In genomic region chr6:89566011-89566775, GRCh38 we compare ENCODE assay signal across 15 cellular contexts.
DNase-seq lines count a peak whose midpoint lies in the region; ATAC-seq and TF ChIP-seq lines count a peak whose summit lies in the region.
"Had no signal": no experiment of that assay in that cellular context is flagged by ENCODE, and none has a peak within 500 bp of the region (broad histone marks: within the 10 kb centered on the region; RNA-seq: fewer than 3 reads in every experiment).

No MANE protein-coding gene starts in this region.

- peak overlapping the region; percentile 92 for H3K27ac Mint-ChIP-seq in chondrocyte (ENCODE audit: unreplicated experiment)
- peak overlapping the region; percentile 95 for H3K27ac Mint-ChIP-seq in neural crest cell (ENCODE audit: unreplicated experiment)
- H3K27ac Mint-ChIP-seq in activated T-helper 17 cell treated with anti-CD3 and anti-CD28 coated beads, Interleukin-2, amount 50 U/mL, for 72 hours: no peak overlapping the region
- no peak overlapping the region for H3K27ac Mint-ChIP-seq in progenitor cell of endocrine pancreas
- H3K27ac Mint-ChIP-seq: CD14-positive monocyte had no signal

- DNase-seq in G401 (ENCODE audit: low spot score) (peak; percentile 93), NCI-H2171 treated with DMSO at 0.1 percent for 48 hours (lab: John Stamatoyannopoulos, UW) (peak; percentile 54), chondrocyte (ENCODE audit: low spot score) (no peak), neural crest cell (ENCODE audit: low read depth, low spot score) (no peak), NCI-H2081 (lab: John Stamatoyannopoulos, UW) (no peak), progenitor cell of endocrine pancreas (ENCODE audit: low spot score, unreplicated experiment) (no peak)
- DNase-seq in activated CD4-positive, alpha-beta T cell treated with anti-CD3 and anti-CD28 coated beads for 1 hour: no peak
- DNase-seq: COR-L47; MV-4-11; NCI-H1417 treated with DMSO at 0.1 percent for 48 hours; NCI-H2029; NK-92 treated with Interleukin-12 subunit alpha and Interleukin-12 subunit beta, amount 100 ng/mL, for 24 hours had no signal

- H3K9me3 Mint-ChIP-seq in chondrocyte (ENCODE audit: low read depth): no peaks in the 10 kb centered on the region
- H3K9me3 Mint-ChIP-seq in neural crest cell: peaks cover 2% of the 10 kb centered on the region
- no peaks in the 10 kb centered on the region for H3K9me3 Mint-ChIP-seq in activated T-helper 17 cell treated with anti-CD3 and anti-CD28 coated beads, Interleukin-2, amount 50 U/mL, for 72 hours
- H3K9me3 Mint-ChIP-seq in progenitor cell of endocrine pancreas (ENCODE audit: low read depth): no peaks in the 10 kb centered on the region

- H3K4me3 Mint-ChIP-seq in chondrocyte (ENCODE audit: unreplicated experiment) (no peak overlapping the region), neural crest cell (no peak overlapping the region), progenitor cell of endocrine pancreas (ENCODE audit: low read depth) (no peak overlapping the region)
- H3K4me3 Mint-ChIP-seq in activated T-helper 17 cell treated with anti-CD3 and anti-CD28 coated beads, Interleukin-2, amount 50 U/mL, for 72 hours: no peak overlapping the region
- H3K4me3 Mint-ChIP-seq: CD14-positive monocyte had no signal

- in situ Hi-C loops in G401 (cut with HindIII; ENCODE audit: low sequenced_read_pairs): no loop called here

- H3K4me1 Mint-ChIP-seq in chondrocyte (ENCODE audit: low read depth) (peaks cover 64% of the 10 kb centered on the region), neural crest cell (peaks cover 59% of the 10 kb centered on the region), progenitor cell of endocrine pancreas (ENCODE audit: low read depth) (peaks cover 25% of the 10 kb centered on the region)
- no peaks in the 10 kb centered on the region for H3K4me1 Mint-ChIP-seq in activated T-helper 17 cell treated with anti-CD3 and anti-CD28 coated beads, Interleukin-2, amount 50 U/mL, for 72 hours

- H3K27me3 Mint-ChIP-seq in chondrocyte (ENCODE audit: low read depth) (no peaks in the 10 kb centered on the region), neural crest cell (ENCODE audit: low read depth) (peaks cover 40% of the 10 kb centered on the region), progenitor cell of endocrine pancreas (peaks cover 3% of the 10 kb centered on the region)
- H3K27me3 Mint-ChIP-seq in activated T-helper 17 cell treated with anti-CD3 and anti-CD28 coated beads, Interleukin-2, amount 50 U/mL, for 72 hours: no peaks in the 10 kb centered on the region

- no peak for ATAC-seq in activated T-helper 17 cell treated with anti-CD3 and anti-CD28 coated beads, Interleukin-2, amount 50 U/mL, for 72 hours (replicated peaks)
- ATAC-seq: GM12878 had no signal

- no peak for TF ChIP-seq CTCF in chondrocyte (IDR thresholded peaks at IDR 0.05)
- TF ChIP-seq CTCF in neural crest cell (conservative IDR thresholded peaks at IDR 0.05): no peak
- no peak for TF ChIP-seq CTCF in progenitor cell of endocrine pancreas (IDR thresholded peaks at IDR 0.05; ENCODE audit: unreplicated experiment)

- H3K36me3 Mint-ChIP-seq in chondrocyte (ENCODE audit: low read depth): peaks cover 8% of the 10 kb centered on the region
- no peaks in the 10 kb centered on the region for H3K36me3 Mint-ChIP-seq in neural crest cell (ENCODE audit: low read depth)
- H3K36me3 Mint-ChIP-seq in activated T-helper 17 cell treated with anti-CD3 and anti-CD28 coated beads, Interleukin-2, amount 50 U/mL, for 72 hours (ENCODE audit: low read depth): no peaks in the 10 kb centered on the region
- H3K36me3 Mint-ChIP-seq in progenitor cell of endocrine pancreas (ENCODE audit: insufficient read depth): peaks cover 2% of the 10 kb centered on the region
- H3K36me3 Mint-ChIP-seq: CD14-positive monocyte had no signal

Comparison
In these comparisons a context has a peak if more than half of its experiments do, and no peak if none do; other contexts are left out.
1. DNase-seq: peak in G401 (single experiment) and NCI-H2171 treated with DMSO at 0.1 percent for 48 hours (single experiment); none in chondrocyte (single experiment), neural crest cell (single experiment), NCI-H2081 (0 of 2), activated CD4-positive, alpha-beta T cell treated with anti-CD3 and anti-CD28 coated beads for 1 hour (single experiment) and progenitor cell of endocrine pancreas (single experiment).
2. H3K27ac Mint-ChIP-seq: peak in chondrocyte (single experiment) and neural crest cell (single experiment); none in activated T-helper 17 cell treated with anti-CD3 and anti-CD28 coated beads, Interleukin-2, amount 50 U/mL, for 72 hours (single experiment) and progenitor cell of endocrine pancreas (single experiment).